ENCODE assay signal across 9 cellular contexts in the genomic region with DNA sequence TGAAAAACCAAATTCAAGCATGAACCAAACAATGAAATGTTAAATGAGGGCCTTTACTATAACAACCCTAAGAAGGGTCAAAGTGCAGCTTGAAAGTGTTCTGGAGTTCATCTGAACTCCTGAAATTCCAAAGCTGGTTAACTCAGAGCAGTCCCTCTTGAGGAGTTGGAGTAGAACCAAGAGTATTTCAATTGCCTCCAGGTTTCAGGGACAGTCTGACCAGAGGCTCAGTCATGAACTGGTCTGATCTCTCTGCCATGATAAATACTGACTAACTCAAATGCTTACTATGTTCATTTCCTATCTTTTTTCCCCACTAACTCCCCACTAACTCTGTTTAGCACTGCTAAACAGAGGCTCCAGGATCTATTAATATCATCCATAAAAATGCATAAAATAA. TPM values are rescaled to one million over a fixed set of nuclear protein-coding genes. Genes with fewer than 3 reads are reported as not detected.
DNase-seq lines count a peak whose midpoint lies in the region; ATAC-seq and TF ChIP-seq lines count a peak whose summit lies in the region.
"Had no signal": no experiment of that assay in that cellular context is flagged by ENCODE, and none has a peak within 500 bp of the region (broad histone marks: within the 10 kb centered on the region; RNA-seq: fewer than 3 reads in every experiment).

No MANE protein-coding gene starts in this region.

- no peak for ATAC-seq in naive thymus-derived CD4-positive, alpha-beta T cell
- no peak for ATAC-seq in HG02884 (IDR thresholded peaks at IDR 0.05; ENCODE audit: unreplicated experiment)

- peaks cover 59 to 64% (median 60%) of the 10 kb centered on the region in 3 donors for H3K4me1 Mint-ChIP-seq in IgD-negative memory B cell
- peaks cover 48 to 81% (median 73%) of the 10 kb centered on the region in 7 donors for H3K4me1 Mint-ChIP-seq in naive thymus-derived CD4-positive, alpha-beta T cell

- peaks cover 7% of the 10 kb centered on the region for H3K36me3 Mint-ChIP-seq in IgD-negative memory B cell
- H3K36me3 Mint-ChIP-seq in naive thymus-derived CD4-positive, alpha-beta T cell, result peaks cover 0 to 19% (median 0%) of the 10 kb centered on the region in 5 donors

- TF ChIP-seq CTCF in BJ (IDR thresholded peaks at IDR 0.05; ENCODE audit: insufficient read depth, low read depth, low read length), result no peak
- no peak for TF ChIP-seq CTCF in lower leg skin (IDR thresholded peaks at IDR 0.05)

- peak overlapping the region; percentile 93 to 97 (median 94) for H3K27ac Mint-ChIP-seq in IgD-negative memory B cell
- peak overlapping the region; percentile 19 to 95 (median 71) for H3K27ac Mint-ChIP-seq in naive thymus-derived CD4-positive, alpha-beta T cell

- H3K9me3 ChIP-seq in naive thymus-derived CD4-positive, alpha-beta T cell (ENCODE audit: control insufficient read depth in 2 of 3, low read length in 3 of 3), result no peaks in the 10 kb centered on the region

- no peaks in the 10 kb centered on the region for H3K9me3 Mint-ChIP-seq in IgD-negative memory B cell
- H3K9me3 Mint-ChIP-seq in naive thymus-derived CD4-positive, alpha-beta T cell, result no peaks in the 10 kb centered on the region

- no peak for TF ChIP-seq POLR2A in lower leg skin (IDR thresholded peaks at IDR 0.05)

- peak overlapping the region; percentile 70 to 93 (median 82) for H3K4me3 Mint-ChIP-seq in IgD-negative memory B cell
- H3K4me3 Mint-ChIP-seq in naive thymus-derived CD4-positive, alpha-beta T cell, result peak overlapping the region; percentile 71 to 96 (median 84)

- H3K27me3 Mint-ChIP-seq in IgD-negative memory B cell, result no peaks in the 10 kb centered on the region
- no peaks in the 10 kb centered on the region for H3K27me3 Mint-ChIP-seq in naive thymus-derived CD4-positive, alpha-beta T cell

- no peaks in the 10 kb centered on the region for H3K27me3 ChIP-seq in BJ (ENCODE audit: control insufficient read depth, insufficient read depth, low read length)
- H3K27me3 ChIP-seq in naive thymus-derived CD4-positive, alpha-beta T cell (ENCODE audit: control insufficient read depth in 2 of 2, insufficient read depth in 2 of 2, low read length in 2 of 2), result no peaks in the 10 kb centered on the region

- CTCF ChIA-PET in BJ (lab: Yijun Ruan, JAX), result interaction anchor here (0.8 to 0.9 kb wide), 2 partner anchors 54 to 56 kb away, joined by 3 read pairs; no protein-coding TSS in a partner anchor
- CTCF ChIA-PET in naive thymus-derived CD4-positive, alpha-beta T cell (lab: Charles Lee), result interaction anchor here (0.7 to 0.8 kb wide), 2 partner anchors 67 to 213 kb away, joined by 3 to 4 read pairs; no protein-coding TSS in a partner anchor

- no peak for DNase-seq in BJ (ENCODE audit: low read depth)
- DNase-seq in caudate nucleus (lab: John Stamatoyannopoulos, UW), result no peak
- no peak for DNase-seq in naive thymus-derived CD4-positive, alpha-beta T cell
- no peak for DNase-seq in COR-L47 (lab: John Stamatoyannopoulos, UW)
- DNase-seq in lower leg skin (ENCODE audit: low spot score in 2 of 2), result no peak
- no peak for DNase-seq in NCI-H82 (lab: John Stamatoyannopoulos, UW)
- DNase-seq: NCI-H524 had no signal

- intact Hi-C loops in naive thymus-derived CD4-positive, alpha-beta T cell (cut with micrococcal nuclease), result loop anchor here (5.0 to 10.0 kb wide), 5 partner anchors 116 to 611 kb away; a partner anchor contains a TSS
- intact Hi-C loops in lower leg skin (cut with DNase I; ENCODE audit: low total_unique reads), result no loop called here

- H3K27ac ChIP-seq in caudate nucleus (ENCODE audit: low read depth, low read length), result peak overlapping the region; percentile 92
- H3K27ac ChIP-seq in naive thymus-derived CD4-positive, alpha-beta T cell (ENCODE audit: low read depth, low read length), result no peak overlapping the region

- H3K36me3 ChIP-seq in BJ (ENCODE audit: control insufficient read depth, insufficient read depth, low read length), result no peaks in the 10 kb centered on the region
- peaks cover 0 to 10% (median 0%) of the 10 kb centered on the region in 3 experiments for H3K36me3 ChIP-seq in naive thymus-derived CD4-positive, alpha-beta T cell (ENCODE audit: control insufficient read depth in 2 of 3, insufficient read depth in 3 of 3, low read length in 3 of 3)

- H3K4me3 ChIP-seq in BJ (ENCODE audit: low read depth, low read length) (peak overlapping the region; percentile 16), lower leg skin (ENCODE audit: low read depth, poor library complexity, severe bottlenecking) (no peak overlapping the region)
- H3K4me3 ChIP-seq in naive thymus-derived CD4-positive, alpha-beta T cell (ENCODE audit: low read length), result no peak overlapping the region

- peaks cover 44 to 48% of the 10 kb centered on the region in 2 donors for H3K4me1 ChIP-seq in naive thymus-derived CD4-positive, alpha-beta T cell (ENCODE audit: control insufficient read depth in 2 of 2, insufficient read depth in 2 of 2, low read length in 2 of 2)

- POLR2A ChIA-PET in BJ (lab: Charles Lee), result no interaction called here
- POLR2A ChIA-PET in naive thymus-derived CD4-positive, alpha-beta T cell (lab: Charles Lee), result interaction anchor here (0.5 to 1.0 kb wide), 2 partner anchors 48 to 790 kb away, joined by 3 read pairs; no protein-coding TSS in a partner anchor

RNA-seq across cellular contexts. Expression of a gene that starts 2.7 kb away (rescaled TPM):
- polyA plus RNA-seq in BJ (2011; rRNA removed) (56.1 and 101 TPM in 2 replicates), IgD-negative memory B cell (193 TPM)
- 45.3 and 46.4 TPM in 2 replicates for polyA minus RNA-seq in BJ (2011; rRNA and poly(A)+ RNA removed)
- 100 to 1,000 TPM in 1 of 5 experiments, 10 to 100 TPM in 4; 56.5 to 133 (median 74.2) TPM for total RNA-seq in naive thymus-derived CD4-positive, alpha-beta T cell
- 100 to 1,000 TPM; 106 to 120 TPM for polyA plus RNA-seq in naive thymus-derived CD4-positive, alpha-beta T cell
- 100 to 1,000 TPM in 2 of 4 donors, 10 to 100 TPM in 2; 52.5 to 101 (median 77.2) TPM for total RNA-seq in lower leg skin

RNA-seq across cellular contexts. Expression of a gene that starts 59.9 kb away (rescaled TPM):
- polyA plus RNA-seq in BJ (2011; rRNA removed), result 56.2 and 115 TPM in 2 replicates
- 46.3 and 63.4 TPM in 2 replicates for polyA minus RNA-seq in BJ (2011; rRNA and poly(A)+ RNA removed)
- 41.7 TPM for polyA plus RNA-seq in IgD-negative memory B cell
- total RNA-seq in naive thymus-derived CD4-positive, alpha-beta T cell, result 10 to 100 TPM; 33.7 to 69.0 (median 40.4) TPM
- polyA plus RNA-seq in naive thymus-derived CD4-positive, alpha-beta T cell, result 10 to 100 TPM; 23.6 to 38.0 TPM
- total RNA-seq in lower leg skin, result 10 to 100 TPM; 49.5 to 76.2 (median 60.4) TPM
